Comparison of ENCODE assay signal across 8 cellular contexts in the genomic region with DNA sequence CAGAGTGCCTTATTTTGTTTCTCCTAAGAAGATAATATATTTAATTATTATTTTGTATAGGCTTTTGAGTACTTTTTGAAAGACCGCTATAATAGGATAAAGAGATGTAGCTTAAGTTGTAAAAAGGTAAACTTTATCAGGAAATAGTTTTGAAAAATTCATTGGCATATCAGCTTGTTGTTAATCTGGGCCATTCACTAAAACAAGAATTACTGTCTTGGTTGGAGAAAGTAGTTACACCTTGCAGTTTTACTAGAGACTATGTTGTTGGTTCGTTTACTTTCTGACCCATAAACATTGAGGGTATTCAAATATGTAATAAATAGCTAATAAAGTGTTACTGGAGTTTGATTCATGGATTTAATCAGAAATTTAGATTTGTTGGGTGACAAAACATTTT. TPM values are rescaled to one million over a fixed set of nuclear protein-coding genes. Genes with fewer than 3 reads are reported as not detected.
DNase-seq lines count a peak whose midpoint lies in the region; ATAC-seq and TF ChIP-seq lines count a peak whose summit lies in the region.

No MANE protein-coding gene starts in this region.

- no peaks in the 10 kb centered on the region for H3K27me3 ChIP-seq in SK-N-SH (ENCODE audit: insufficient read depth)
- no peaks in the 10 kb centered on the region for H3K27me3 ChIP-seq in WERI-Rb-1 (ENCODE audit: insufficient read depth, low read depth, severe bottlenecking)
- H3K27me3 ChIP-seq in spleen (replicated peaks in 1 of 7), result no peaks in the 10 kb centered on the region

- no peak for TF ChIP-seq EP300 in SK-N-SH (IDR thresholded peaks at IDR 0.05; ENCODE audit: borderline replicate concordance in 1 of 2, low read depth in 1 of 2, low read length in 1 of 2)

- H3F3A ChIP-seq in SK-N-SH (replicated peaks; ENCODE audit: insufficient read depth), result no peaks in the 10 kb centered on the region

- TF ChIP-seq POLR2A in spleen (IDR thresholded peaks at IDR 0.05), result no peak

- no peak for TF ChIP-seq CTCF in SK-N-SH (IDR thresholded peaks at IDR 0.05)
- TF ChIP-seq CTCF in WERI-Rb-1 (IDR thresholded peaks at IDR 0.05; ENCODE audit: low read depth, low read length), result no peak
- no peak for TF ChIP-seq CTCF in fibroblast of mammary gland (conservative IDR thresholded peaks at IDR 0.05; ENCODE audit: control insufficient read depth, insufficient read depth, low read depth, low read length)
- TF ChIP-seq CTCF in spleen (IDR thresholded peaks at IDR 0.05 in 8 of 11, conservative IDR thresholded peaks at IDR 0.05 in 3 of 11), result no peak

- H3K4me3 ChIP-seq in SK-N-SH (ENCODE audit: low read depth in 2 of 2, low read length in 1 of 2) (peak overlapping the region; percentile 67 to 87; a peak in 3 of 4 replicates), WERI-Rb-1 (ENCODE audit: low read depth, low read length) (peak overlapping the region; percentile 92), fibroblast of mammary gland (ENCODE audit: control insufficient read depth, low read depth, low read length) (peak overlapping the region; percentile 89), spleen (peak overlapping the region in 6 of 8 donors; percentile 81 to 97 (median 94))

- peak overlapping the region; percentile 83 for H3K4me2 ChIP-seq in SK-N-SH

- DNase-seq in SK-N-SH (no peak), WERI-Rb-1 (no peak), fibroblast of mammary gland (ENCODE audit: low read depth) (no peak), spleen (no peak), NCI-H748 (lab: John Stamatoyannopoulos, UW; ENCODE audit: unreplicated experiment) (no peak), NCI-H2196 treated with DMSO at 0.1 percent for 48 hours (lab: John Stamatoyannopoulos, UW; ENCODE audit: unreplicated experiment) (no peak), posterior vena cava (ENCODE audit: low spot score) (no peak)

- no peaks in the 10 kb centered on the region for H3K9me3 ChIP-seq in SK-N-SH
- H3K9me3 ChIP-seq in WERI-Rb-1 (ENCODE audit: severe bottlenecking), result no peaks in the 10 kb centered on the region
- no peaks in the 10 kb centered on the region for H3K9me3 ChIP-seq in spleen

- CTCF ChIA-PET in SK-N-SH (lab: Yijun Ruan, JAX), result interaction anchor here (0.7 to 2.8 kb wide), 7 partner anchors 9 to 484 kb away, joined by 3 to 13 read pairs (median 5); a partner anchor contains a TSS

- peaks cover 97% of the 10 kb centered on the region for H3K79me2 ChIP-seq in SK-N-SH (ENCODE audit: insufficient read depth)

- peaks cover 67% of the 10 kb centered on the region for H4K20me1 ChIP-seq in SK-N-SH (ENCODE audit: insufficient read depth)

- WGBS in SK-N-SH (ENCODE audit: low lambda C conversion rate), result 56% methylated on average over 2 of the region's 2 CpGs
- 62 to 79% (median 76%) methylated on average over 2 of the region's 2 CpGs for WGBS in spleen, 5 donors

- H3K9ac ChIP-seq in SK-N-SH, result peak overlapping the region; percentile 65; the same call in 1 of the 2 replicates

- no peak overlapping the region for H2AFZ ChIP-seq in SK-N-SH (ENCODE audit: low read depth)

- POLR2A ChIA-PET in SK-N-SH (lab: Yijun Ruan, JAX), result interaction anchor here (0.6 to 2.3 kb wide), 2 partner anchors 33 to 197 kb away, joined by 3 to 7 read pairs; a partner anchor contains a TSS

- H3K27ac ChIP-seq in SK-N-SH (ENCODE audit: low read depth in 2 of 2, low read length in 1 of 2), result no peak overlapping the region
- H3K27ac ChIP-seq in WERI-Rb-1, result no peak overlapping the region
- peak overlapping the region in 2 of 8 donors; percentile 95 to 97 for H3K27ac ChIP-seq in spleen

- ATAC-seq in SK-N-SH treated with all-trans-retinoic acid at 6 μM for 48 hours, result no peak

- intact Hi-C loops in spleen (cut with DNase I; ENCODE audit: low total_unique reads) (no loop called here), posterior vena cava (cut with DNase I) (no loop called here)

- H3K9me2 ChIP-seq in SK-N-SH, result no peaks in the 10 kb centered on the region

- no peak for TF ChIP-seq RAD21 in SK-N-SH (IDR thresholded peaks at IDR 0.05; ENCODE audit: low read length)

- peaks cover 19 to 37% of the 10 kb centered on the region in 2 experiments for H3K4me1 ChIP-seq in SK-N-SH (ENCODE audit: control insufficient read depth in 1 of 2, insufficient read depth in 2 of 2, low read depth in 1 of 2, low read length in 1 of 2)
- H3K4me1 ChIP-seq in spleen, result peaks cover 33 to 93% (median 71%) of the 10 kb centered on the region in 6 donors

- H3K36me3 ChIP-seq in SK-N-SH (replicated peaks in 1 of 2; ENCODE audit: control insufficient read depth in 1 of 2, insufficient read depth in 2 of 2, low read length in 1 of 2) (peaks cover 40 to 56% of the 10 kb centered on the region in 2 experiments), WERI-Rb-1 (peaks cover 57% of the 10 kb centered on the region), spleen (peaks cover 0 to 35% (median 7%) of the 10 kb centered on the region in 6 donors)

TF ChIP-seq in SK-N-SH, 30 proteins besides CTCF, POLR2A, EP300 and RAD21:
- TF ChIP-seq, protein P1, sequence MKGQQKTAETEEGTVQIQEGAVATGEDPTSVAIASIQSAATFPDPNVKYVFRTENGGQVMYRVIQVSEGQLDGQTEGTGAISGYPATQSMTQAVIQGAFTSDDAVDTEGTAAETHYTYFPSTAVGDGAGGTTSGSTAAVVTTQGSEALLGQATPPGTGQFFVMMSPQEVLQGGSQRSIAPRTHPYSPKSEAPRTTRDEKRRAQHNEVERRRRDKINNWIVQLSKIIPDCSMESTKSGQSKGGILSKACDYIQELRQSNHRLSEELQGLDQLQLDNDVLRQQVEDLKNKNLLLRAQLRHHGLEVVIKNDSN (IDR thresholded peaks at IDR 0.05; ENCODE audit: borderline replicate concordance, low read depth), result no peak
- TF ChIP-seq NRF1 (IDR thresholded peaks at IDR 0.05; ENCODE audit: low read depth, low read length) (no peak), EZH2phosphoT487 (IDR thresholded peaks at IDR 0.05; ENCODE audit: borderline replicate concordance, low read depth) (no peak)
TF ChIP-seq in SK-N-SH: peak in this region for 0.

TF ChIP-seq in SK-N-SH treated with all-trans-retinoic acid at 6 μM for 48 hours, 23 proteins besides CTCF, POLR2A, EP300 and RAD21:
- TF ChIP-seq, protein P2, sequence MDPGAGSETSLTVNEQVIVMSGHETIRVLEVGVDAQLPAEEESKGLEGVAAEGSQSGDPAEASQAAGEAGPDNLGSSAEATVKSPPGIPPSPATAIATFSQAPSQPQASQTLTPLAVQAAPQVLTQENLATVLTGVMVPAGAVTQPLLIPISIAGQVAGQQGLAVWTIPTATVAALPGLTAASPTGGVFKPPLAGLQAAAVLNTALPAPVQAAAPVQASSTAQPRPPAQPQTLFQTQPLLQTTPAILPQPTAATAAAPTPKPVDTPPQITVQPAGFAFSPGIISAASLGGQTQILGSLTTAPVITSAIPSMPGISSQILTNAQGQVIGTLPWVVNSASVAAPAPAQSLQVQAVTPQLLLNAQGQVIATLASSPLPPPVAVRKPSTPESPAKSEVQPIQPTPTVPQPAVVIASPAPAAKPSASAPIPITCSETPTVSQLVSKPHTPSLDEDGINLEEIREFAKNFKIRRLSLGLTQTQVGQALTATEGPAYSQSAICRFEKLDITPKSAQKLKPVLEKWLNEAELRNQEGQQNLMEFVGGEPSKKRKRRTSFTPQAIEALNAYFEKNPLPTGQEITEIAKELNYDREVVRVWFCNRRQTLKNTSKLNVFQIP (CRISPR knock-in tag; IDR thresholded peaks at IDR 0.05; ENCODE audit: borderline replicate concordance, low read depth), result no peak
- TF ChIP-seq, protein P3, sequence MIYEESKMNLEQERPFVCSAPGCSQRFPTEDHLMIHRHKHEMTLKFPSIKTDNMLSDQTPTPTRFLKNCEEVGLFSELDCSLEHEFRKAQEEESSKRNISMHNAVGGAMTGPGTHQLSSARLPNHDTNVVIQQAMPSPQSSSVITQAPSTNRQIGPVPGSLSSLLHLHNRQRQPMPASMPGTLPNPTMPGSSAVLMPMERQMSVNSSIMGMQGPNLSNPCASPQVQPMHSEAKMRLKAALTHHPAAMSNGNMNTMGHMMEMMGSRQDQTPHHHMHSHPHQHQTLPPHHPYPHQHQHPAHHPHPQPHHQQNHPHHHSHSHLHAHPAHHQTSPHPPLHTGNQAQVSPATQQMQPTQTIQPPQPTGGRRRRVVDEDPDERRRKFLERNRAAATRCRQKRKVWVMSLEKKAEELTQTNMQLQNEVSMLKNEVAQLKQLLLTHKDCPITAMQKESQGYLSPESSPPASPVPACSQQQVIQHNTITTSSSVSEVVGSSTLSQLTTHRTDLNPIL (CRISPR knock-in tag; IDR thresholded peaks at IDR 0.05; ENCODE audit: low read depth), result no peak
- no peak for TF ChIP-seq RARB (CRISPR knock-in tag; IDR thresholded peaks at IDR 0.05)
- TF ChIP-seq GLIS3 (CRISPR knock-in tag; IDR thresholded peaks at IDR 0.05), result no peak
- no peak for TF ChIP-seq TCF4 (CRISPR knock-in tag; IDR thresholded peaks at IDR 0.05; ENCODE audit: borderline replicate concordance)
- TF ChIP-seq BACH2 (CRISPR knock-in tag; IDR thresholded peaks at IDR 0.05; ENCODE audit: borderline replicate concordance), result no peak
- TF ChIP-seq ZNF70 (CRISPR knock-in tag; IDR thresholded peaks at IDR 0.05), result no peak
- no peak for TF ChIP-seq ZFP3 (CRISPR knock-in tag; IDR thresholded peaks at IDR 0.05)
- TF ChIP-seq ZNF8 (CRISPR knock-in tag; IDR thresholded peaks at IDR 0.05), result no peak

RNA-seq across cellular contexts. Expression of a gene that starts 33.7 kb away (rescaled TPM):
- polyA plus RNA-seq in SK-N-SH (2012; rRNA removed), result 19.9 and 27.9 TPM in 2 replicates
- 29.4 and 36.6 TPM in 2 replicates for polyA plus RNA-seq in SK-N-SH (2012; cell fraction: cytosol; rRNA removed)
- 11.4 and 27.7 TPM in 2 replicates for polyA plus RNA-seq in SK-N-SH (2012; cell fraction: nucleus; rRNA removed)
- total RNA-seq in spleen, result 100 to 1,000 TPM in 3 of 7 donors, 10 to 100 TPM in 4; 77.1 to 192 (median 94.6) TPM
- polyA plus RNA-seq in spleen, result 10 to 100 TPM in 1 of 3 donors, 1 to 10 TPM in 2; 5.7 to 11.5 (median 8.7) TPM
- 100 to 1,000 TPM in 1 of 2 donors, 10 to 100 TPM in 1; 94.9 to 124 TPM for total RNA-seq in posterior vena cava
